ENCODE assay signal across 8 cellular contexts in genomic region chrX:39854772-39855747, GRCh38.
DNase-seq lines count a peak whose midpoint lies in the region; ATAC-seq and TF ChIP-seq lines count a peak whose summit lies in the region.

No MANE protein-coding gene starts in this region.

- peaks cover 9% of the 10 kb centered on the region; the same call in 1 of the 2 replicates for H3F3A ChIP-seq in Loucy (ENCODE audit: low read depth)

- no peak for TF ChIP-seq CTCF in GM06990 (IDR thresholded peaks at IDR 0.05; ENCODE audit: insufficient read depth, low read length, poor library complexity, severe bottlenecking)
- peak; percentile 47 for TF ChIP-seq CTCF in Loucy (conservative IDR thresholded peaks at IDR 0.05; ENCODE audit: low read length)

- peaks cover 24 to 41% (median 26%) of the 10 kb centered on the region in 3 donors for H3K4me1 Mint-ChIP-seq in naive B cell

- H3K4me1 ChIP-seq in Loucy (ENCODE audit: insufficient read depth, low read length, poor library complexity, severe bottlenecking): peaks cover 81% of the 10 kb centered on the region

- peak overlapping the region; percentile 93 for H3K9ac ChIP-seq in Loucy (ENCODE audit: low read depth, low read length, poor library complexity, severe bottlenecking)

- peaks cover 2 to 22% (median 6%) of the 10 kb centered on the region in 3 donors for H3K27me3 Mint-ChIP-seq in naive B cell

- H3K4me2 ChIP-seq in Loucy (ENCODE audit: low read depth, low read length, poor library complexity, severe bottlenecking): peak overlapping the region; percentile 92

- no peaks in the 10 kb centered on the region for H3K9me3 ChIP-seq in Loucy (ENCODE audit: insufficient read depth, low read depth, low read length)

- H3K9me2 ChIP-seq in Loucy (replicated peaks; ENCODE audit: low read depth, low read length): no peaks in the 10 kb centered on the region

- peak; percentile 70 for DNase-seq in GM06990 (ENCODE audit: extremely low read depth, insufficient read length)
- DNase-seq in activated CD8-positive, alpha-beta memory T cell treated with anti-CD3 and anti-CD28 coated beads, Interleukin-2, amount 50 U/mL, for 1 hour (ENCODE audit: extremely low read depth): peak; percentile 65
- peak; percentile 60 for DNase-seq in naive B cell
- no peak for DNase-seq in DMS153 (lab: John Stamatoyannopoulos, UW)
- DNase-seq in midbrain (lab: John Stamatoyannopoulos, UW): no peak
- no peak for DNase-seq in NCI-H226

- H3K36me3 ChIP-seq in GM06990 (ENCODE audit: control insufficient read depth, insufficient read depth, low read length): peaks cover 2% of the 10 kb centered on the region
- H3K36me3 ChIP-seq in Loucy (ENCODE audit: insufficient read depth, low read length): no peaks in the 10 kb centered on the region

- peak overlapping the region; percentile 12 to 87 (median 80) for H3K4me3 Mint-ChIP-seq in naive B cell

- no peaks in the 10 kb centered on the region for H4K20me1 ChIP-seq in Loucy (ENCODE audit: insufficient read depth, low read length, poor library complexity, severe bottlenecking)

- no peaks in the 10 kb centered on the region for H3K36me3 Mint-ChIP-seq in naive B cell

- ATAC-seq in GM21576 (IDR thresholded peaks at IDR 0.05; ENCODE audit: unreplicated experiment) (peak; percentile 79), naive B cell (ENCODE audit: low read depth in 2 of 2) (peak; percentile 95 to 97)

- H3K4me3 ChIP-seq in GM06990 (replicated peaks; ENCODE audit: low read depth, low read length) (peak overlapping the region; percentile 68), Loucy (ENCODE audit: low read length, poor library complexity, severe bottlenecking) (peak overlapping the region; percentile 82)

- no peaks in the 10 kb centered on the region for H3K27me3 ChIP-seq in GM06990 (replicated peaks; ENCODE audit: control insufficient read depth, insufficient read depth, low read length)
- H3K27me3 ChIP-seq in Loucy (ENCODE audit: insufficient read depth, low read length, poor library complexity, severe bottlenecking): no peaks in the 10 kb centered on the region

- no peaks in the 10 kb centered on the region for H3K9me3 Mint-ChIP-seq in naive B cell

- H2AFZ ChIP-seq in Loucy (ENCODE audit: low read length): no peak overlapping the region

- peak overlapping the region; percentile 61 to 96 (median 92) for H3K27ac Mint-ChIP-seq in naive B cell

- peaks cover 30% of the 10 kb centered on the region for H3K79me2 ChIP-seq in Loucy (ENCODE audit: insufficient read depth, low read length)

Comparison
In these comparisons a context has a peak if more than half of its experiments do, and no peak if none do; other contexts are left out.
1. DNase-seq: peak in GM06990 (single experiment), activated CD8-positive, alpha-beta memory T cell treated with anti-CD3 and anti-CD28 coated beads, Interleukin-2, amount 50 U/mL, for 1 hour (single experiment) and naive B cell (single experiment); none in DMS153 (single experiment), midbrain (single experiment) and NCI-H226 (single experiment).